Comparison of ENCODE assay signal across 25 cellular contexts in genomic region chr2:176699098-176699497, GRCh38.
"Had no signal": no experiment of that assay in that cellular context is flagged by ENCODE, and none has a peak within 500 bp of the region (broad histone marks: within the 10 kb centered on the region; RNA-seq: fewer than 3 reads in every experiment).

No MANE protein-coding gene starts in this region.

- DNase-seq: colonic mucosa; effector CD8-positive, alpha-beta T cell; endodermal cell; foreskin fibroblast; gastrocnemius medialis; heart left ventricle; hippocampal formation; left cardiac atrium; left lung; lower lobe of right lung; mucosa of descending colon; naive B cell; right lobe of liver; stimulated activated CD4-positive, alpha-beta T cell treated with anti-CD3 and anti-CD28 coated beads, Interleukin-12 subunit alpha, Interleukin-12 subunit beta, amount 100 ng/mL, for 4 hours; stimulated activated CD4-positive, alpha-beta T cell treated with anti-CD3 and anti-CD28 coated beads, Interleukin-1b, Interleukin-23, amount 100 ng/mL, for 48 hours; stimulated activated CD4-positive, alpha-beta T cell treated with anti-CD3 and anti-CD28 coated beads, Interleukin-4, amount 100 ng/mL, for 1 hour; stimulated activated CD8-positive, alpha-beta memory T cell treated with anti-CD3 and anti-CD28 coated beads, Interleukin-4, amount 100 ng/mL, for 48 hours; stimulated activated naive CD4-positive, alpha-beta T cell; stimulated activated naive CD8-positive, alpha-beta T cell treated with anti-CD3 and anti-CD28 coated beads, Interleukin-15, amount 100 ng/mL, for 72 hours; transverse colon; upper lobe of right lung; uterus had no signal

- ATAC-seq: esophagus mucosa; gastrocnemius medialis; left cardiac atrium; left lung; lower lobe of right lung; mucosa of descending colon; natural killer cell treated with Interleukin-12 subunit alpha and Interleukin-12 subunit beta and Interleukin-15 and Interleukin-18, amount 100 ng/mL, for 72 hours; right lobe of liver; stimulated activated naive CD8-positive, alpha-beta T cell treated with anti-CD3 and anti-CD28 coated beads, Interleukin-15, amount 100 ng/mL, for 72 hours; upper lobe of right lung had no signal

- FAIRE-seq: islet of Langerhans had no signal
